8 cellular contexts compared by ENCODE assay signal in genomic region chr1:149936076-149936991, GRCh38. TPM values are rescaled to one million over a fixed set of nuclear protein-coding genes. Genes with fewer than 3 reads are reported as not detected.
A peak's percentile ranks its signal among the peaks of the same experiment; 100 is the strongest.
DNase-seq lines count a peak whose midpoint lies in the region; ATAC-seq, FAIRE-seq and TF ChIP-seq lines count a peak whose summit lies in the region.

TSS of gene MTMR11 (minus strand) at chr1:149936879. CDS start at chr1:149936647, 232 bp downstream.

- H3K27ac ChIP-seq in RWPE1, result peak within 1 kb of the TSS; percentile 96

- DNase-seq in GM18507 (ENCODE audit: extremely low spot score, insufficient read length, low read depth) (no peak), RWPE1 (ENCODE audit: low spot score) (peak; percentile 51), epithelial cell of proximal tubule (ENCODE audit: low read depth) (no peak), myocyte (ENCODE audit: low read depth) (peak; percentile 33)
- no peak for DNase-seq in activated CD4-positive, CD25-positive, alpha-beta regulatory T cell (lab: John Stamatoyannopoulos, UW)
- DNase-seq in activated CD4-positive, alpha-beta T cell treated with anti-CD3 and anti-CD28 coated beads, Interleukin-2, amount 50 U/mL, for 48 hours, result no peak
- no peak for DNase-seq in stimulated activated CD4-positive, alpha-beta T cell treated with anti-CD3 and anti-CD28 coated beads, Interleukin-12 subunit alpha, Interleukin-12 subunit beta, amount 100 ng/mL, for 4 hours

- H3K4me3 ChIP-seq in epithelial cell of proximal tubule (ENCODE audit: low read depth, low read length), result peak within 1 kb of the TSS; percentile 83

- CTCF ChIA-PET in RWPE1 (lab: Yijun Ruan, JAX), result no interaction called here

- ATAC-seq in GM21390 (IDR thresholded peaks at IDR 0.05; ENCODE audit: unreplicated experiment), result no peak

- no peak for TF ChIP-seq CTCF in RWPE1 (conservative IDR thresholded peaks at IDR 0.05; ENCODE audit: low read depth)
- no peak for TF ChIP-seq CTCF in epithelial cell of proximal tubule (conservative IDR thresholded peaks at IDR 0.05; ENCODE audit: low read depth, low read length)

- POLR2A ChIA-PET in RWPE1 (lab: Yijun Ruan, JAX; ENCODE audit: low non-redundant PET), result no interaction called here

- peak; percentile 60 for FAIRE-seq in GM18507 (lab: Jason Lieb, UNC)

RNA-seq across cellular contexts. Expression of gene MTMR11, which starts in this region (rescaled TPM):
- total RNA-seq in epithelial cell of proximal tubule (8.9 and 10.1 TPM in 2 replicates), myocyte (2.3 and 2.4 TPM in 2 replicates)
- polyA plus RNA-seq in myocyte (2012), result 8.1 TPM

Comparison
In these comparisons a context has a peak if more than half of its experiments do, and no peak if none do; other contexts are left out.
1. DNase-seq: peak in RWPE1 (single experiment) and myocyte (single experiment); none in GM18507 (single experiment), epithelial cell of proximal tubule (single experiment), activated CD4-positive, CD25-positive, alpha-beta regulatory T cell (0 of 4), activated CD4-positive, alpha-beta T cell treated with anti-CD3 and anti-CD28 coated beads, Interleukin-2, amount 50 U/mL, for 48 hours (0 of 2) and stimulated activated CD4-positive, alpha-beta T cell treated with anti-CD3 and anti-CD28 coated beads, Interleukin-12 subunit alpha, Interleukin-12 subunit beta, amount 100 ng/mL, for 4 hours (single experiment).